Comparison of ENCODE assay signal across 22 cellular contexts in the genomic region with DNA sequence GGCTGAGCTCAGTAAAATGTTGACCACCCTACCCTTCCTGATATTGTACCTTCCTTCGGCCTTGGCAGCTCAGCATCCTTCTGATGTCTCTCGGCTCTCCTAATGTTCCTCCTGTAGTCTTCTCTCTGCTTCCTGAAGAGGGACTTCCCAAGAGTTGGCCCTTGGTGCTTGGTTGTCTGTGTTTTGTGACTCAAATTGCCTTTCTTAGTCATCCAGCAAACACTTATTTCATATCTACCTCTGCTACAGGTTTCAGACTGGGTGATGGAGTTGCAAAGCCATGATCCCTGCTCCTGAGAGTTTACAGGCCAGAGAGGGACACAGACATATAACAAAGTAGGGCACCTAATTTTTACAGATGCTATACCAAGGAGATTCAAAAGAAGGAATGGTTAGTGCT.
"Had no signal": no experiment of that assay in that cellular context is flagged by ENCODE, and none has a peak within 500 bp of the region (broad histone marks: within the 10 kb centered on the region; RNA-seq: fewer than 3 reads in every experiment).

No MANE protein-coding gene starts in this region.

- DNase-seq: KBM-7, MV-4-11, NCI-H1048, NCI-H1105, NCI-H1417 treated with DMSO at 0.1 percent for 48 hours, NCI-H146, NCI-H1694 treated with DMSO at 0.1 percent for 48 hours, NCI-H1930, NCI-H2081, NCI-H2107, NCI-H2227 treated with DMSO at 0.1 percent for 48 hours, NCI-H446, NCI-H510A, NCI-H524 treated with DMSO at 0.1 percent for 48 hours, NCI-H69, NCI-H774, Right ventricle myocardium superior, RPMI8226, SIG-M5 had no signal

- H3K27ac ChIP-seq: SJSA1, SK-N-MC had no signal

- H3K9me3 ChIP-seq: SJSA1 had no signal

- H3K4me3 ChIP-seq: SJSA1, SK-N-MC had no signal

- H3K36me3 ChIP-seq: SJSA1 had no signal

- H3K4me1 ChIP-seq: SJSA1 had no signal

- FAIRE-seq: RCC 7860 had no signal
